9 cellular contexts compared by ENCODE assay signal in genomic region chr18:47953471-47953931, GRCh38. TPM values are rescaled to one million over a fixed set of nuclear protein-coding genes. Genes with fewer than 3 reads are reported as not detected.
DNase-seq lines count a peak whose midpoint lies in the region; ATAC-seq and TF ChIP-seq lines count a peak whose summit lies in the region.
"Had no signal": no experiment of that assay in that cellular context is flagged by ENCODE, and none has a peak within 500 bp of the region (broad histone marks: within the 10 kb centered on the region; RNA-seq: fewer than 3 reads in every experiment).

No MANE protein-coding gene starts in this region.

- H3K4me3 ChIP-seq in RWPE2 (ENCODE audit: severe bottlenecking) (no peak overlapping the region), neural progenitor cell (no peak overlapping the region), spleen (peak overlapping the region in 1 of 8 donors; percentile 9)

- H3K27me3 Mint-ChIP-seq in CD4-positive, alpha-beta T cell, result no peaks in the 10 kb centered on the region
- no peaks in the 10 kb centered on the region for H3K27me3 Mint-ChIP-seq in neural progenitor cell (ENCODE audit: insufficient read depth, low read depth)

- in situ Hi-C loops in GM13977 (cut with MboI; ENCODE audit: low pct_unique_long_range_greater_than_20kb, low sequenced_read_pairs, unreplicated experiment), result no loop called here

- H3K4me2 ChIP-seq in neural progenitor cell, result no peak overlapping the region

- no peak overlapping the region for H2AFZ ChIP-seq in neural progenitor cell (replicated peaks)

- no peaks in the 10 kb centered on the region for H3K9me3 ChIP-seq in CD4-positive, alpha-beta T cell (ENCODE audit: control insufficient read depth, low read length)
- H3K9me3 ChIP-seq in RWPE2 (ENCODE audit: severe bottlenecking) (no peaks in the 10 kb centered on the region), neural progenitor cell (ENCODE audit: low read depth) (no peaks in the 10 kb centered on the region), spleen (no peaks in the 10 kb centered on the region)

- no peaks in the 10 kb centered on the region for H3K27me3 ChIP-seq in CD4-positive, alpha-beta T cell (ENCODE audit: control insufficient read depth, insufficient read depth, low read length)
- H3K27me3 ChIP-seq in RWPE2 (ENCODE audit: insufficient read depth, poor library complexity, severe bottlenecking) (no peaks in the 10 kb centered on the region), neural progenitor cell (no peaks in the 10 kb centered on the region), spleen (replicated peaks in 1 of 7) (peaks cover 0 to 19% (median 0%) of the 10 kb centered on the region in 7 donors)

- no peak overlapping the region for H3K9ac ChIP-seq in neural progenitor cell

- H3K4me1 ChIP-seq in RWPE2 (ENCODE audit: insufficient read depth, poor library complexity, severe bottlenecking) (no peaks in the 10 kb centered on the region), neural progenitor cell (peaks cover 15% of the 10 kb centered on the region), spleen (peaks cover 0 to 26% (median 16%) of the 10 kb centered on the region in 6 donors)

- WGBS in spleen, 5 donors, result 19 to 30% (median 24%) methylated on average over 6 of the region's 6 CpGs

- DNase-seq in CD4-positive, alpha-beta T cell, result peak in 1 of 10 experiments; percentile 5
- no peak for DNase-seq in RWPE2 (ENCODE audit: low spot score)
- DNase-seq in cerebellum (ENCODE audit: low spot score), result peak; percentile 84
- peak; percentile 68 for DNase-seq in neural progenitor cell (ENCODE audit: low spot score)
- DNase-seq in spleen, result no peak
- no peak for DNase-seq in GM13977 (ENCODE audit: low spot score)

- no peak overlapping the region for H3K27ac ChIP-seq in CD4-positive, alpha-beta T cell (ENCODE audit: low read depth, low read length)
- H3K27ac ChIP-seq in RWPE2 (ENCODE audit: poor library complexity, severe bottlenecking) (no peak overlapping the region), neural progenitor cell (peak overlapping the region; percentile 5), spleen (peak overlapping the region in 3 of 8 donors; percentile 5 to 43 (median 21))

- intact Hi-C loops in CD4-positive, alpha-beta T cell (cut with DNase I, micrococcal nuclease), result no loop called here
- intact Hi-C loops in spleen (cut with DNase I; ENCODE audit: low total_unique reads), result no loop called here

- H3K36me3 ChIP-seq in RWPE2 (ENCODE audit: low read depth), result no peaks in the 10 kb centered on the region
- no peaks in the 10 kb centered on the region for H3K36me3 ChIP-seq in neural progenitor cell
- no peaks in the 10 kb centered on the region for H3K36me3 ChIP-seq in spleen

- TF ChIP-seq POLR2A in spleen (IDR thresholded peaks at IDR 0.05), result no peak

- H3K4me3 Mint-ChIP-seq in CD4-positive, alpha-beta T cell, result no peak overlapping the region
- H3K4me3 Mint-ChIP-seq in neural progenitor cell, result peak overlapping the region; percentile 33

- H3K27ac Mint-ChIP-seq in CD4-positive, alpha-beta T cell, result peak overlapping the region; percentile 34
- no peak overlapping the region for H3K27ac Mint-ChIP-seq in neural progenitor cell
- H3K27ac Mint-ChIP-seq: IgD-negative memory B cell had no signal

- H3K79me2 ChIP-seq in neural progenitor cell (ENCODE audit: low read depth), result no peaks in the 10 kb centered on the region

- ATAC-seq in CD4-positive, alpha-beta T cell (ENCODE audit: poor library complexity), result peak; percentile 59
- ATAC-seq in GM18907 (IDR thresholded peaks at IDR 0.05; ENCODE audit: unreplicated experiment) (peak; percentile 97), HG03354 (IDR thresholded peaks at IDR 0.05; ENCODE audit: poor library complexity, severe bottlenecking, unreplicated experiment) (peak; percentile 94), RWPE2 (ENCODE audit: low read depth) (peak; percentile 61)

- H3K36me3 Mint-ChIP-seq in CD4-positive, alpha-beta T cell (ENCODE audit: low read depth), result no peaks in the 10 kb centered on the region
- no peaks in the 10 kb centered on the region for H3K36me3 Mint-ChIP-seq in neural progenitor cell
- H3K36me3 Mint-ChIP-seq: IgD-negative memory B cell had no signal

- CTCF ChIA-PET in CD4-positive, alpha-beta T cell (lab: Charles Lee), result no interaction called here

- peaks cover 21% of the 10 kb centered on the region for H3F3A ChIP-seq in neural progenitor cell (ENCODE audit: low read depth)

- POLR2A ChIA-PET in CD4-positive, alpha-beta T cell (lab: Charles Lee), result interaction anchor here (0.6 to 1.0 kb wide), 4 partner anchors 20 to 56 kb away, joined by 3 to 4 read pairs (median 3); no protein-coding TSS in a partner anchor

- no peaks in the 10 kb centered on the region for H3K9me3 Mint-ChIP-seq in CD4-positive, alpha-beta T cell
- no peaks in the 10 kb centered on the region for H3K9me3 Mint-ChIP-seq in neural progenitor cell
- H3K9me3 Mint-ChIP-seq: IgD-negative memory B cell had no signal

- peaks cover 18% of the 10 kb centered on the region for H3K4me1 Mint-ChIP-seq in CD4-positive, alpha-beta T cell (ENCODE audit: low read depth)
- peaks cover 6% of the 10 kb centered on the region for H3K4me1 Mint-ChIP-seq in neural progenitor cell

- no peaks in the 10 kb centered on the region for H4K20me1 ChIP-seq in neural progenitor cell (ENCODE audit: low read depth)

- no peak for TF ChIP-seq CTCF in CD4-positive, alpha-beta T cell (IDR thresholded peaks at IDR 0.05)
- TF ChIP-seq CTCF in RWPE2 (IDR thresholded peaks at IDR 0.05; ENCODE audit: poor library complexity, severe bottlenecking) (no peak), neural progenitor cell (IDR thresholded peaks at IDR 0.05) (no peak), spleen (IDR thresholded peaks at IDR 0.05 in 8 of 11, conservative IDR thresholded peaks at IDR 0.05 in 3 of 11) (no peak), GM13977 (IDR thresholded peaks at IDR 0.05; ENCODE audit: extremely low read depth, insufficient read depth, missing control alignments) (no peak)

RNA-seq across cellular contexts. Expression of gene SMAD2, which starts 23.0 kb away (rescaled TPM):
- total RNA-seq in CD4-positive, alpha-beta T cell, result 10 to 100 TPM; 80.4 to 83.0 TPM
- total RNA-seq in cerebellum (65.2 TPM), neural progenitor cell (ENCODE audit: low replicate concordance) (170 and 233 TPM in 2 replicates), spleen (100 to 1,000 TPM in 4 of 7 donors, 10 to 100 TPM in 3; 76.4 to 162 (median 119) TPM)
- polyA plus RNA-seq in spleen, result 10 to 100 TPM; 13.2 to 33.3 (median 21.6) TPM

Comparison
In these comparisons a context has a peak if more than half of its experiments do, and no peak if none do; other contexts are left out.
1. DNase-seq: peak in cerebellum (single experiment) and neural progenitor cell (single experiment); none in RWPE2 (single experiment), spleen (single experiment) and GM13977 (single experiment).
2. Peak in every context shown above with its lines, with median percentiles within 50 percentile points of each other: ATAC-seq.